ENCODE assay signal across 2 cellular contexts in genomic region chr5:173727839-173728778, GRCh38.
TF ChIP-seq lines count a peak whose summit lies in the region.

No MANE protein-coding gene starts in this region.

TF ChIP-seq in K562, 482 proteins besides CTCF, POLR2A, EP300 and RAD21 (continued from another document):
- 0 out of 2 replicates have a peak, but pooled peaks have one; percentile 28 for TF ChIP-seq L3MBTL2 (IDR thresholded peaks at IDR 0.05)
- no peak for TF ChIP-seq MYC (IDR thresholded peaks at IDR 0.05; ENCODE audit: low read depth, low read length)
- no peak for TF ChIP-seq MYC (CRISPR knock-in tag; IDR thresholded peaks at IDR 0.05; ENCODE audit: borderline replicate concordance, low read depth)
- no peak for TF ChIP-seq MCM2 (IDR thresholded peaks at IDR 0.05; ENCODE audit: low read depth)
- TF ChIP-seq ZNF584 (CRISPR knock-in tag; IDR thresholded peaks at IDR 0.05; ENCODE audit: low read depth): no peak
- TF ChIP-seq BCOR (IDR thresholded peaks at IDR 0.05): peak; percentile 12; the same call in 1 of the 2 replicates
- TF ChIP-seq MLLT1 (IDR thresholded peaks at IDR 0.05): no peak
- TF ChIP-seq ZNF766 (CRISPR knock-in tag; conservative IDR thresholded peaks at IDR 0.05): no peak
- TF ChIP-seq ZFP36 (IDR thresholded peaks at IDR 0.05; ENCODE audit: low read depth, low read length, partially characterized antibody): peak; percentile 20

TF ChIP-seq in HepG2, 621 proteins besides CTCF, POLR2A, EP300 and RAD21 (continued from another document and continues in another):
- TF ChIP-seq TCF7 (IDR thresholded peaks at IDR 0.05; ENCODE audit: low read depth) (peak; percentile 54; the same call in 1 of the 2 replicates), ARID5B (CRISPR knock-in tag; IDR thresholded peaks at IDR 0.05) (peak; percentile 47), ZNF609 (CRISPR knock-in tag; IDR thresholded peaks at IDR 0.05; ENCODE audit: borderline replicate concordance) (peak; percentile 21; the same call in 1 of the 2 replicates), PAXIP1 (CRISPR knock-in tag; conservative IDR thresholded peaks at IDR 0.05) (peak; percentile 75), ZZZ3 (CRISPR knock-in tag; IDR thresholded peaks at IDR 0.05; ENCODE audit: borderline replicate concordance) (no peak), TRAFD1 (CRISPR knock-in tag; IDR thresholded peaks at IDR 0.05; ENCODE audit: borderline replicate concordance) (0 out of 2 replicates have a peak, but pooled peaks have one; percentile 52), GRHL1 (CRISPR knock-in tag; conservative IDR thresholded peaks at IDR 0.05) (no peak), FLYWCH1 (CRISPR knock-in tag; IDR thresholded peaks at IDR 0.05) (no peak), LRRFIP1 (CRISPR knock-in tag; conservative IDR thresholded peaks at IDR 0.05) (no peak), SPEN (CRISPR knock-in tag; IDR thresholded peaks at IDR 0.05; ENCODE audit: low read depth) (peak; percentile 35; the same call in 1 of the 2 replicates), MED1 (CRISPR knock-in tag; IDR thresholded peaks at IDR 0.05) (peak; percentile 38; the same call in 1 of the 2 replicates), MIXL1 (CRISPR knock-in tag; IDR thresholded peaks at IDR 0.05) (0 out of 2 replicates have a peak, but pooled peaks have one; percentile 14), ZNF768 (CRISPR knock-in tag; IDR thresholded peaks at IDR 0.05) (peak; percentile 80), NR2F2 (IDR thresholded peaks at IDR 0.05; ENCODE audit: borderline replicate concordance, low read depth) (0 out of 2 replicates have a peak, but pooled peaks have one; percentile 22), TFE3 (CRISPR knock-in tag; IDR thresholded peaks at IDR 0.05) (peak; percentile 78), TFDP2 (CRISPR knock-in tag; IDR thresholded peaks at IDR 0.05) (0 out of 2 replicates have a peak, but pooled peaks have one; percentile 14), IKZF4 (CRISPR knock-in tag; IDR thresholded peaks at IDR 0.05; ENCODE audit: borderline replicate concordance, low read depth, not compliant biosample characterization) (no peak), ZMYM3 (CRISPR knock-in tag; IDR thresholded peaks at IDR 0.05) (0 out of 2 replicates have a peak, but pooled peaks have one; percentile 70), SAP130 (CRISPR knock-in tag; IDR thresholded peaks at IDR 0.05; ENCODE audit: low read depth) (peak; percentile 50), PPARG (CRISPR knock-in tag; conservative IDR thresholded peaks at IDR 0.05) (no peak), ZNF275 (CRISPR knock-in tag; IDR thresholded peaks at IDR 0.05; ENCODE audit: borderline replicate concordance) (no peak), MAX (IDR thresholded peaks at IDR 0.05) (peak; percentile 51)
